Comparison of ENCODE assay signal across 9 cellular contexts in genomic region chr1:43558346-43558841, GRCh38. TPM values are rescaled to one million over a fixed set of nuclear protein-coding genes. Genes with fewer than 3 reads are reported as not detected.
DNase-seq lines count a peak whose midpoint lies in the region; ATAC-seq and FAIRE-seq lines count a peak whose summit lies in the region.
"Had no signal": no experiment of that assay in that cellular context is flagged by ENCODE, and none has a peak within 500 bp of the region (broad histone marks: within the 10 kb centered on the region; RNA-seq: fewer than 3 reads in every experiment).

No MANE protein-coding gene starts in this region.

- H3K4me3 ChIP-seq in HUES48 (ENCODE audit: low read depth, low read length), result no peak overlapping the region; the same call in 1 of the 2 replicates
- no peak overlapping the region for H3K4me3 ChIP-seq in small intestine (ENCODE audit: low read depth in 1 of 2, low read length in 2 of 2)

- no peaks in the 10 kb centered on the region for H3K9me3 Mint-ChIP-seq in stimulated activated naive CD8-positive, alpha-beta T cell treated with anti-CD3 and anti-CD28 coated beads, Interleukin-15, amount 100 ng/mL, for 72 hours
- H3K9me3 Mint-ChIP-seq in activated T-helper 17 cell treated with anti-CD3 and anti-CD28 coated beads, Interleukin-2, amount 50 U/mL, for 72 hours, result no peaks in the 10 kb centered on the region
- no peaks in the 10 kb centered on the region for H3K9me3 Mint-ChIP-seq in stimulated activated effector memory CD8-positive, alpha-beta T cell treated with anti-CD3 and anti-CD28 coated beads, Interleukin-12 subunit alpha, Interleukin-12 subunit beta, amount 100 ng/mL, for 72 hours

- peaks cover 17% of the 10 kb centered on the region for H3K4me1 ChIP-seq in HUES48 (ENCODE audit: control insufficient read depth, insufficient read depth, low read length)
- H3K4me1 ChIP-seq in small intestine (ENCODE audit: control insufficient read depth in 2 of 2, insufficient read depth in 1 of 2, low read depth in 1 of 2, low read length in 1 of 2), result peaks cover 0 to 2% of the 10 kb centered on the region in 2 donors

- no peak for ATAC-seq in stimulated activated naive CD8-positive, alpha-beta T cell treated with anti-CD3 and anti-CD28 coated beads, Interleukin-15, amount 100 ng/mL, for 72 hours
- ATAC-seq in activated T-helper 17 cell treated with anti-CD3 and anti-CD28 coated beads, Interleukin-2, amount 50 U/mL, for 72 hours (replicated peaks), result no peak
- no peak for ATAC-seq in stimulated activated effector memory CD8-positive, alpha-beta T cell treated with anti-CD3 and anti-CD28 coated beads, Interleukin-12 subunit alpha, Interleukin-12 subunit beta, amount 100 ng/mL, for 72 hours

- 7 to 33% (median 30%) methylated on average over 21 of the region's 21 CpGs for WGBS in small intestine, 3 donors

- DNase-seq in amniotic epithelial cell (ENCODE audit: low read depth) (peak; percentile 63), iPS-NIHi7 (ENCODE audit: extremely low spot score) (peak; percentile 75), small intestine (peak; percentile 79), middle frontal gyrus (ENCODE audit: extremely low spot score, low spot score) (no peak)
- no peak for DNase-seq in stimulated activated naive CD8-positive, alpha-beta T cell treated with anti-CD3 and anti-CD28 coated beads, Interleukin-15, amount 100 ng/mL, for 72 hours
- no peak for DNase-seq in stimulated activated effector memory CD8-positive, alpha-beta T cell treated with anti-CD3 and anti-CD28 coated beads, Interleukin-12 subunit alpha, Interleukin-12 subunit beta, amount 100 ng/mL, for 72 hours (ENCODE audit: low spot score in 2 of 2)

- H3K27ac ChIP-seq in HUES48 (ENCODE audit: low read depth, low read length), result peak overlapping the region; percentile 69
- peak overlapping the region; percentile 84 to 86 for H3K27ac ChIP-seq in small intestine (ENCODE audit: low read depth in 1 of 2, low read length in 1 of 2)

- H3K36me3 ChIP-seq in HUES48 (ENCODE audit: control insufficient read depth, insufficient read depth, low read length) (peaks cover 41% of the 10 kb centered on the region), small intestine (ENCODE audit: control insufficient read depth in 2 of 2, insufficient read depth in 2 of 2, low read length in 2 of 2) (peaks cover 0 to 4% of the 10 kb centered on the region in 2 donors)

- H3K27ac Mint-ChIP-seq in stimulated activated naive CD8-positive, alpha-beta T cell treated with anti-CD3 and anti-CD28 coated beads, Interleukin-15, amount 100 ng/mL, for 72 hours, result no peak overlapping the region
- no peak overlapping the region for H3K27ac Mint-ChIP-seq in activated T-helper 17 cell treated with anti-CD3 and anti-CD28 coated beads, Interleukin-2, amount 50 U/mL, for 72 hours
- no peak overlapping the region for H3K27ac Mint-ChIP-seq in stimulated activated effector memory CD8-positive, alpha-beta T cell treated with anti-CD3 and anti-CD28 coated beads, Interleukin-12 subunit alpha, Interleukin-12 subunit beta, amount 100 ng/mL, for 72 hours
- H3K27ac Mint-ChIP-seq: progenitor cell of endocrine pancreas had no signal

- H3K4me3 Mint-ChIP-seq in stimulated activated naive CD8-positive, alpha-beta T cell treated with anti-CD3 and anti-CD28 coated beads, Interleukin-15, amount 100 ng/mL, for 72 hours, result no peak overlapping the region
- no peak overlapping the region for H3K4me3 Mint-ChIP-seq in activated T-helper 17 cell treated with anti-CD3 and anti-CD28 coated beads, Interleukin-2, amount 50 U/mL, for 72 hours
- no peak overlapping the region for H3K4me3 Mint-ChIP-seq in stimulated activated effector memory CD8-positive, alpha-beta T cell treated with anti-CD3 and anti-CD28 coated beads, Interleukin-12 subunit alpha, Interleukin-12 subunit beta, amount 100 ng/mL, for 72 hours

- no peak for FAIRE-seq in small intestine (lab: Jason Lieb, UNC)

- no peak overlapping the region for H3K9ac ChIP-seq in HUES48 (ENCODE audit: low read depth, low read length)

- peaks cover 6% of the 10 kb centered on the region for H3K4me1 Mint-ChIP-seq in stimulated activated naive CD8-positive, alpha-beta T cell treated with anti-CD3 and anti-CD28 coated beads, Interleukin-15, amount 100 ng/mL, for 72 hours
- H3K4me1 Mint-ChIP-seq in activated T-helper 17 cell treated with anti-CD3 and anti-CD28 coated beads, Interleukin-2, amount 50 U/mL, for 72 hours, result peaks cover 5% of the 10 kb centered on the region
- peaks cover 9% of the 10 kb centered on the region for H3K4me1 Mint-ChIP-seq in stimulated activated effector memory CD8-positive, alpha-beta T cell treated with anti-CD3 and anti-CD28 coated beads, Interleukin-12 subunit alpha, Interleukin-12 subunit beta, amount 100 ng/mL, for 72 hours

- H3K27me3 ChIP-seq in HUES48 (ENCODE audit: control insufficient read depth, insufficient read depth, low read length) (no peaks in the 10 kb centered on the region), small intestine (ENCODE audit: control insufficient read depth in 2 of 2, insufficient read depth in 2 of 2, low read length in 2 of 2) (no peaks in the 10 kb centered on the region)

- H3K36me3 Mint-ChIP-seq in activated T-helper 17 cell treated with anti-CD3 and anti-CD28 coated beads, Interleukin-2, amount 50 U/mL, for 72 hours (ENCODE audit: low read depth), result no peaks in the 10 kb centered on the region
- no peaks in the 10 kb centered on the region for H3K36me3 Mint-ChIP-seq in stimulated activated effector memory CD8-positive, alpha-beta T cell treated with anti-CD3 and anti-CD28 coated beads, Interleukin-12 subunit alpha, Interleukin-12 subunit beta, amount 100 ng/mL, for 72 hours

- peaks cover 9% of the 10 kb centered on the region for H3K27me3 Mint-ChIP-seq in stimulated activated naive CD8-positive, alpha-beta T cell treated with anti-CD3 and anti-CD28 coated beads, Interleukin-15, amount 100 ng/mL, for 72 hours
- no peaks in the 10 kb centered on the region for H3K27me3 Mint-ChIP-seq in activated T-helper 17 cell treated with anti-CD3 and anti-CD28 coated beads, Interleukin-2, amount 50 U/mL, for 72 hours
- H3K27me3 Mint-ChIP-seq: progenitor cell of endocrine pancreas had no signal

- no peaks in the 10 kb centered on the region for H3K9me3 ChIP-seq in HUES48 (ENCODE audit: control insufficient read depth, insufficient read depth, low read length)
- no peaks in the 10 kb centered on the region for H3K9me3 ChIP-seq in small intestine (ENCODE audit: control insufficient read depth, low read depth)

RNA-seq across cellular contexts. Expression of gene PTPRF, which starts 27.7 kb away (rescaled TPM):
- polyA plus RNA-seq in small intestine, result 10 to 100 TPM; 77.0 to 87.4 (median 78.9) TPM
- total RNA-seq in activated T-helper 17 cell treated with anti-CD3 and anti-CD28 coated beads, Interleukin-2, amount 50 U/mL, for 72 hours, result 10 to 100 TPM in 1 of 2 donors, 1 to 10 TPM in 1; 6.3 to 30.7 TPM

Comparison
In these comparisons a context has a peak if more than half of its experiments do, and no peak if none do; other contexts are left out.
1. DNase-seq: peak in amniotic epithelial cell (single experiment), iPS-NIHi7 (single experiment) and small intestine (single experiment); none in stimulated activated naive CD8-positive, alpha-beta T cell treated with anti-CD3 and anti-CD28 coated beads, Interleukin-15, amount 100 ng/mL, for 72 hours (0 of 2), middle frontal gyrus (single experiment) and stimulated activated effector memory CD8-positive, alpha-beta T cell treated with anti-CD3 and anti-CD28 coated beads, Interleukin-12 subunit alpha, Interleukin-12 subunit beta, amount 100 ng/mL, for 72 hours (0 of 2).